Comparison of ENCODE assay signal across 8 cellular contexts in the genomic region with DNA sequence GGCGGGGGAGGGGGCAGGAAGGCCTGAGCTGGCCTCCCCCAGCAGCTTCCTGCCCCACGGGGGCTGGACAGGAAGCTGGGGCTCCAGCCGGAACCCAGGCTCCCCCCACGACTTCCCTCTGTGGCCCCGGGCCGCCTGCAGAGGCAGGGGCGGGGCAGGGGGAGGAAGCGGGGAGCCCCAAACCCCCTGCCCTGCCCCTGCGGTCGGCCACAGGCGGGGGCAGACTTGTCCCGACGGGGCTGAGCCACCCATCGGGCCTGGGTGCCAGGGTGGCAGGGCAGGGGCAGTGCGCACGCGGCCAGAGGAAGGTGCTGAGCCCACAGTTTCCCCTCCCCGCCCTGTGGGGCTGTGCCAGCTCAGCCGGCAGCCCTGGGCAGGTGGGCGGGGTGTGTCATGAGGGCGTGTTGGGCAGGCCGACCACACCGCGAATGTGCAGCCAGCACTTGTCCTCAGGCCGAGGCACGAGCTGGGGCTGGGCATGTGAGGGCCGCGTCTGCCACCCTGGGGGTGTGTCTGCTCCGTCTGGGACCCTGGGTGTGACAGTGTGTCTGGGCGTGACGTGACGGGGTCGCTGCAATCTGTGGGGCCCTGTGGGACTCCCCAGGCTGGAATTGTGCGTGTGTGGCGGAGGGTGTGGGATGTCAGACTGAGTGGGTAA. TPM values are rescaled to one million over a fixed set of nuclear protein-coding genes. Genes with fewer than 3 reads are reported as not detected.
DNase-seq lines count a peak whose midpoint lies in the region; ATAC-seq and TF ChIP-seq lines count a peak whose summit lies in the region.

No MANE protein-coding gene starts in this region.

- ATAC-seq in gastroesophageal sphincter: peak; percentile 42
- ATAC-seq in upper lobe of right lung: peak; percentile 85

- peak overlapping the region in 1 of 2 donors; percentile 34 for H3K4me3 ChIP-seq in gastroesophageal sphincter
- H3K4me3 ChIP-seq in upper lobe of right lung: peak overlapping the region; percentile 36

- no peaks in the 10 kb centered on the region for H3K9me3 Mint-ChIP-seq in HFFc6

- WGBS in gastroesophageal sphincter (ENCODE audit: low coverage in 1 of 2), 2 donors: no CpG with 5 or more reads among the region's 35 CpGs

- no peaks in the 10 kb centered on the region for H3K27me3 ChIP-seq in gastroesophageal sphincter
- no peaks in the 10 kb centered on the region for H3K27me3 ChIP-seq in upper lobe of right lung

- H3K27ac ChIP-seq in gastroesophageal sphincter: peak overlapping the region in 3 of 4 donors; percentile 77 to 90 (median 84)
- peak overlapping the region; percentile 80 for H3K27ac ChIP-seq in upper lobe of right lung

- H3K4me3 Mint-ChIP-seq in HFFc6: 0 out of 2 replicates have a peak overlapping the region, but pooled peaks have one; percentile 18

- H3K36me3 ChIP-seq in gastroesophageal sphincter (peaks cover 0 to 49% of the 10 kb centered on the region in 2 donors), upper lobe of right lung (peaks cover 33% of the 10 kb centered on the region)

- H3K27me3 Mint-ChIP-seq in HFFc6 (ENCODE audit: insufficient read depth): peaks cover 2% of the 10 kb centered on the region

- intact Hi-C loops in posterior vena cava (cut with DNase I) (loop anchor here in 1 of 2 donors (2.0 kb wide), 1 partner anchor 15 kb away; no protein-coding TSS in a partner anchor), upper lobe of right lung (cut with DNase I) (no loop called here)

- peaks cover 2 to 70% (median 56%) of the 10 kb centered on the region in 3 donors for H3K4me1 ChIP-seq in gastroesophageal sphincter
- H3K4me1 ChIP-seq in upper lobe of right lung: peaks cover 77% of the 10 kb centered on the region

- H3K27ac Mint-ChIP-seq in HFFc6: peak overlapping the region; percentile 44; the same call in 1 of the 2 replicates

- DNase-seq in HFFc6 (no peak), NOMO-1 treated with DMSO at 0.1 percent for 48 hours (lab: John Stamatoyannopoulos, UW; ENCODE audit: unreplicated experiment) (peak; percentile 70), posterior vena cava (ENCODE audit: low spot score) (peak; percentile 94), upper lobe of right lung (peak; percentile 96), NCI-H1092 treated with DMSO at 0.1 percent for 48 hours (lab: John Stamatoyannopoulos, UW) (no peak)
- peak; percentile 91 to 94 for DNase-seq in activated T-cell treated with anti-CD3 and anti-CD28 coated beads, Interleukin-2, amount 50 U/mL, for 48 hours

- TF ChIP-seq CTCF in HFFc6 (IDR thresholded peaks at IDR 0.05) (no peak), gastroesophageal sphincter (IDR thresholded peaks at IDR 0.05) (no peak), upper lobe of right lung (IDR thresholded peaks at IDR 0.05) (no peak)

- TF ChIP-seq EP300 in gastroesophageal sphincter (IDR thresholded peaks at IDR 0.05): no peak

- peak; percentile 48 for TF ChIP-seq POLR2A in GM15510 (IDR thresholded peaks at IDR 0.05; ENCODE audit: borderline replicate concordance, extremely low read depth, insufficient read length)
- no peak for TF ChIP-seq POLR2A in gastroesophageal sphincter (IDR thresholded peaks at IDR 0.05)

- peaks cover 35% of the 10 kb centered on the region for H3K36me3 Mint-ChIP-seq in HFFc6 (ENCODE audit: low read depth)

- H3K4me1 Mint-ChIP-seq in HFFc6 (ENCODE audit: low read depth): peaks cover 60% of the 10 kb centered on the region

- H3K9me3 ChIP-seq in gastroesophageal sphincter: no peaks in the 10 kb centered on the region
- H3K9me3 ChIP-seq in upper lobe of right lung: no peaks in the 10 kb centered on the region

RNA-seq across cellular contexts. Expression of a gene that starts 17.7 kb away (rescaled TPM):
- total RNA-seq in HFFc6 (2021; fragmentation: NEBNext Ultra II Directional; extraction: Animal tissue kit (Norgen Biotek cat#: 25700)): 10 to 100 TPM; 15.4 to 19.1 (median 16.8) TPM
- total RNA-seq in gastroesophageal sphincter (10 to 100 TPM; 11.6 to 18.9 (median 15.9) TPM), posterior vena cava (10 to 100 TPM; 17.5 to 23.9 TPM), upper lobe of right lung (31.9 TPM)

RNA-seq across cellular contexts. Expression of a gene that starts 26.1 kb away (rescaled TPM):
- 100 to 1,000 TPM; 150 to 163 (median 158) TPM for total RNA-seq in HFFc6 (2021; fragmentation: NEBNext Ultra II Directional; extraction: Animal tissue kit (Norgen Biotek cat#: 25700))
- 10 to 100 TPM; 12.9 to 39.3 (median 22.1) TPM for total RNA-seq in gastroesophageal sphincter
- 10 to 100 TPM; 43.8 to 61.5 TPM for total RNA-seq in posterior vena cava
- 99.0 TPM for total RNA-seq in upper lobe of right lung

RNA-seq across cellular contexts. Expression of a gene that starts 36.3 kb away (rescaled TPM):
- 1 to 10 TPM; 4.9 to 6.8 (median 6.3) TPM for total RNA-seq in HFFc6 (2021; fragmentation: NEBNext Ultra II Directional; extraction: Animal tissue kit (Norgen Biotek cat#: 25700))
- total RNA-seq in gastroesophageal sphincter (10 to 100 TPM in 1 of 4 donors, 1 to 10 TPM in 3; 5.2 to 10.1 (median 6.7) TPM), posterior vena cava (1 to 10 TPM; 3.7 to 4.2 TPM), upper lobe of right lung (5.5 TPM)

RNA-seq across cellular contexts. Expression of a gene that starts 48.7 kb away (rescaled TPM):
- total RNA-seq in HFFc6 (2021; fragmentation: NEBNext Ultra II Directional; extraction: Animal tissue kit (Norgen Biotek cat#: 25700)): 1 to 10 TPM; 1.4 to 2.6 (median 1.7) TPM
- 10 to 100 TPM in 2 of 4 donors, 1 to 10 TPM in 2; 7.9 to 17.5 (median 13.3) TPM for total RNA-seq in gastroesophageal sphincter
- total RNA-seq in posterior vena cava: 1 to 10 TPM; 6.4 to 8.3 TPM
- total RNA-seq in upper lobe of right lung: 19.5 TPM

Comparison
In these comparisons a context has a peak if more than half of its experiments do, and no peak if none do; other contexts are left out.
1. DNase-seq: peak in NOMO-1 treated with DMSO at 0.1 percent for 48 hours (single experiment), activated T-cell treated with anti-CD3 and anti-CD28 coated beads, Interleukin-2, amount 50 U/mL, for 48 hours (2 of 2), posterior vena cava (single experiment) and upper lobe of right lung (single experiment); none in HFFc6 (single experiment) and NCI-H1092 treated with DMSO at 0.1 percent for 48 hours (single experiment).